9 cellular contexts compared by ENCODE assay signal in genomic region chr14:103980623-103981238, GRCh38. TPM values are rescaled to one million over a fixed set of nuclear protein-coding genes. Genes with fewer than 3 reads are reported as not detected.
DNase-seq lines count a peak whose midpoint lies in the region; ATAC-seq and TF ChIP-seq lines count a peak whose summit lies in the region.
"Not testable (repeated sequence)": the region's sequence is repeated elsewhere in the genome, so short reads cannot be mapped to it uniquely, and the experiment has no call there.
"Had no signal": no experiment of that assay in that cellular context is flagged by ENCODE, and none has a peak within 500 bp of the region (broad histone marks: within the 10 kb centered on the region; RNA-seq: fewer than 3 reads in every experiment).

No MANE protein-coding gene starts in this region.

- not testable (repeated sequence) for H3K4me1 ChIP-seq in ascending aorta; psoas muscle; aorta (ENCODE audit: control insufficient read depth in 1 of 2, insufficient read depth in 2 of 2, low read length in 2 of 2)

- H3K27me3 ChIP-seq in ascending aorta; psoas muscle (ENCODE audit: insufficient read depth in 3 of 3, low read length in 2 of 3); aorta (ENCODE audit: control insufficient read depth in 1 of 2, insufficient read depth in 2 of 2, low read length in 1 of 2): not testable (repeated sequence)

- ATAC-seq in psoas muscle; aorta (ENCODE audit: low FRiP score): not testable (repeated sequence)

- TF ChIP-seq CTCF in ascending aorta (IDR thresholded peaks at IDR 0.05) (peak; percentile 28 to 54 (median 47)), fibroblast of mammary gland (conservative IDR thresholded peaks at IDR 0.05; ENCODE audit: control insufficient read depth, insufficient read depth, low read depth, low read length) (peak; percentile 38), psoas muscle (IDR thresholded peaks at IDR 0.05) (peak; percentile 66)

- H3K27ac ChIP-seq in ascending aorta; psoas muscle; aorta (ENCODE audit: low read depth in 1 of 2, low read length in 2 of 2): not testable (repeated sequence)

- H3K36me3 ChIP-seq in ascending aorta; psoas muscle (ENCODE audit: insufficient read depth in 1 of 2, low read depth in 1 of 2); aorta (ENCODE audit: control insufficient read depth in 1 of 2, insufficient read depth in 2 of 2, low read length in 1 of 2): not testable (repeated sequence)

- intact Hi-C loops in ascending aorta (cut with DNase I): loop anchor here (5.0 kb wide), 1 partner anchor 173 kb away; no protein-coding TSS in a partner anchor
- intact Hi-C loops in psoas muscle (cut with DNase I): loop anchor here in 1 of 2 donors (10.0 kb wide), 1 partner anchor 406 kb away; no protein-coding TSS in a partner anchor
- intact Hi-C loops in aorta (cut with DNase I): loop anchor here in 1 of 2 donors (5.0 kb wide), 1 partner anchor 173 kb away; no protein-coding TSS in a partner anchor

- H3K4me3 ChIP-seq in ascending aorta; fibroblast of mammary gland (ENCODE audit: control insufficient read depth, low read depth, low read length); psoas muscle; aorta (ENCODE audit: low read length in 2 of 2): not testable (repeated sequence)

- DNase-seq in ELF-1 (ENCODE audit: low read depth, low spot score): peak; percentile 40
- DNase-seq in M059J (ENCODE audit: low read depth): peak; percentile 14
- DNase-seq in RKO (ENCODE audit: low spot score): peak; percentile 24
- DNase-seq in ascending aorta (ENCODE audit: low spot score in 2 of 2): peak in 1 of 2 donors; percentile 76
- DNase-seq in fibroblast of mammary gland (ENCODE audit: low read depth): peak; percentile 49
- peak; percentile 62 for DNase-seq in left kidney (ENCODE audit: low read depth, low spot score)
- DNase-seq in psoas muscle: peak; percentile 60 to 76
- DNase-seq in aorta: peak; percentile 63 to 79

- WGBS in psoas muscle, 3 donors: 35 to 56% (median 41%) methylated on average over 12 to 14 of the region's 14 CpGs
- 48 to 50% methylated on average over 13 to 14 of the region's 14 CpGs for WGBS in aorta, 2 donors

- H3K9me3 ChIP-seq in ascending aorta; psoas muscle; aorta (ENCODE audit: control insufficient read depth, low read length): not testable (repeated sequence)

RNA-seq across cellular contexts. Expression of gene RD3L, which starts 38.4 kb away (rescaled TPM):
- not detected in 2 replicates for total RNA-seq in M059J (2014; rRNA removed; shearing (Covaris generic))
- total RNA-seq in ascending aorta (not detected), psoas muscle (not detected), aorta (not detected)
- polyA plus RNA-seq in psoas muscle (not detected), aorta (not detected)
- total RNA-seq: T-helper 1 cell treated with Interleukin-12 subunit alpha and Interleukin-12 subunit beta and Interleukin-4 antibody, amounts not matched to agents 30 ng/mL and 1 ng/mL, for 36 hours had no signal

RNA-seq across cellular contexts. Expression of gene TDRD9, which starts 52.5 kb away (rescaled TPM):
- total RNA-seq in M059J (2014; rRNA removed; shearing (Covaris generic)): not detected in 2 replicates
- total RNA-seq in ascending aorta (1.4 TPM), psoas muscle (1 to 10 TPM in 1 of 4 donors, under 1 TPM in 3; 0.29 to 1.3 (median 0.59) TPM), aorta (1 to 10 TPM; 1.7 to 2.7 TPM)
- polyA plus RNA-seq in psoas muscle (under 1 TPM; 0.13 to 0.31 (median 0.18) TPM), aorta (1 to 10 TPM; 1.1 to 2.3 TPM)
- total RNA-seq: T-helper 1 cell treated with Interleukin-12 subunit alpha and Interleukin-12 subunit beta and Interleukin-4 antibody, amounts not matched to agents 30 ng/mL and 1 ng/mL, for 36 hours had no signal
